ENCODE assay signal across 23 cellular contexts in genomic region chr12:90153827-90154226, GRCh38.
"Had no signal": no experiment of that assay in that cellular context is flagged by ENCODE, and none has a peak within 500 bp of the region (broad histone marks: within the 10 kb centered on the region; RNA-seq: fewer than 3 reads in every experiment).

No MANE protein-coding gene starts in this region.

- H3K4me3 ChIP-seq: dorsolateral prefrontal cortex, gastroesophageal sphincter, heart left ventricle, hepatocyte, lung, prostate gland, right atrium auricular region, stomach, thyroid gland had no signal

- H3K27ac Mint-ChIP-seq: memory B cell; nephron progenitor cell; stimulated activated effector memory CD8-positive, alpha-beta T cell treated with anti-CD3 and anti-CD28 coated beads, Interleukin-12 subunit alpha, Interleukin-12 subunit beta, amount 100 ng/mL, for 72 hours; type B pancreatic cell had no signal

- DNase-seq: dorsolateral prefrontal cortex; effector CD4-positive, alpha-beta T cell; foreskin keratinocyte; heart left ventricle; naive thymus-derived CD4-positive, alpha-beta T cell; nucleus accumbens; stimulated activated CD4-positive, alpha-beta T cell treated with anti-CD3 and anti-CD28 coated beads, Interleukin-2, amount 100 ng/mL, for 24 hours; stimulated activated CD4-positive, alpha-beta T cell treated with anti-CD3 and anti-CD28 coated beads, Interleukin-4, amount 100 ng/mL, for 24 hours; stimulated activated naive CD4-positive, alpha-beta T cell treated with Interleukin-2 at 50 U/mL for 16 hours; stomach; thyroid gland had no signal

- FAIRE-seq: kidney had no signal

- H3K79me2 ChIP-seq: hepatocyte had no signal

- ATAC-seq: foreskin keratinocyte; gastroesophageal sphincter; heart left ventricle; left lobe of liver; naive thymus-derived CD4-positive, alpha-beta T cell; sciatic nerve had no signal

- H3K36me3 ChIP-seq: gastroesophageal sphincter, heart left ventricle, prostate gland, right atrium auricular region, stomach, thyroid gland had no signal

- H3K9me3 ChIP-seq: gastroesophageal sphincter, prostate gland, right atrium auricular region, stomach, thyroid gland had no signal

- H3K9me3 Mint-ChIP-seq: memory B cell; naive thymus-derived CD4-positive, alpha-beta T cell; nephron progenitor cell; stimulated activated effector memory CD8-positive, alpha-beta T cell treated with anti-CD3 and anti-CD28 coated beads, Interleukin-12 subunit alpha, Interleukin-12 subunit beta, amount 100 ng/mL, for 72 hours had no signal

- H3K27me3 ChIP-seq: dorsolateral prefrontal cortex, foreskin keratinocyte, gastroesophageal sphincter, heart left ventricle, hepatocyte, right atrium auricular region, stomach, thyroid gland had no signal

- H3K27me3 Mint-ChIP-seq: memory B cell, type B pancreatic cell had no signal

- H3K36me3 Mint-ChIP-seq: memory B cell; naive thymus-derived CD4-positive, alpha-beta T cell; stimulated activated effector memory CD8-positive, alpha-beta T cell treated with anti-CD3 and anti-CD28 coated beads, Interleukin-12 subunit alpha, Interleukin-12 subunit beta, amount 100 ng/mL, for 72 hours; type B pancreatic cell had no signal

- H3K4me3 Mint-ChIP-seq: memory B cell; naive thymus-derived CD4-positive, alpha-beta T cell; nephron progenitor cell; stimulated activated effector memory CD8-positive, alpha-beta T cell treated with anti-CD3 and anti-CD28 coated beads, Interleukin-12 subunit alpha, Interleukin-12 subunit beta, amount 100 ng/mL, for 72 hours; type B pancreatic cell had no signal

- H3K4me1 ChIP-seq: foreskin keratinocyte, gastroesophageal sphincter, heart left ventricle, prostate gland, right atrium auricular region, stomach, thyroid gland had no signal

- H2AFZ ChIP-seq: hepatocyte had no signal

- H3K27ac ChIP-seq: dorsolateral prefrontal cortex, foreskin keratinocyte, gastroesophageal sphincter, heart left ventricle, hepatocyte, prostate gland, right atrium auricular region, stomach, thyroid gland had no signal

- H3K4me2 ChIP-seq: hepatocyte had no signal
